In the genomic region with DNA sequence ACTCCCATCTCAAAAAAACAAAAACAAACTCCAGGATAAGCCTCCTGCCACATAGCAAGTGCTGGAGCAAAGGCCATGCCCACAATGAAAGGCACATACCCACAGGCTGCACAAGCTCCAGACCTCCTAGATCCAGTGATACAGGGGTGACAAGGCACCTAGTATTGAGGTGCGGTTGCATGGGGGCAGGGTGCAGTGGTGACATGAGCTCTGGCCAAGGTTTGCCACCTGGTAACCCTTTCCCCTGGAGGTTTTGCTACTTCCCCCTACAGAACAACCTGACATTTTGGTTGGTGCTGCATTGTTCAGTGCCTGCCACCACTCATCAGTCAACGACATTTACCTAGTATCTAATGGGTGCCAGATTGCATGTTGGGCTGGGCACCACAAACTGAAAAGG, we compare ENCODE assay signal across 1 cellular context.
TF ChIP-seq lines count a peak whose summit lies in the region.

No MANE protein-coding gene starts in this region.

TF ChIP-seq in IMR-90, 13 proteins besides CTCF, POLR2A, EP300 and RAD21:
- TF ChIP-seq NFE2L2 (IDR thresholded peaks at IDR 0.05; ENCODE audit: low read depth, low read length): no peak
- TF ChIP-seq RFX5 (IDR thresholded peaks at IDR 0.05; ENCODE audit: low read depth, low read length): no peak
- TF ChIP-seq MAZ (IDR thresholded peaks at IDR 0.05; ENCODE audit: borderline replicate concordance, low read depth, low read length): no peak
- no peak for TF ChIP-seq CHD1 (IDR thresholded peaks at IDR 0.05; ENCODE audit: low read depth, low read length)
- no peak for TF ChIP-seq FOS (IDR thresholded peaks at IDR 0.05; ENCODE audit: low read depth, low read length)
- no peak for TF ChIP-seq BHLHE40 (IDR thresholded peaks at IDR 0.05; ENCODE audit: low read depth, low read length)
- TF ChIP-seq, protein P1, sequence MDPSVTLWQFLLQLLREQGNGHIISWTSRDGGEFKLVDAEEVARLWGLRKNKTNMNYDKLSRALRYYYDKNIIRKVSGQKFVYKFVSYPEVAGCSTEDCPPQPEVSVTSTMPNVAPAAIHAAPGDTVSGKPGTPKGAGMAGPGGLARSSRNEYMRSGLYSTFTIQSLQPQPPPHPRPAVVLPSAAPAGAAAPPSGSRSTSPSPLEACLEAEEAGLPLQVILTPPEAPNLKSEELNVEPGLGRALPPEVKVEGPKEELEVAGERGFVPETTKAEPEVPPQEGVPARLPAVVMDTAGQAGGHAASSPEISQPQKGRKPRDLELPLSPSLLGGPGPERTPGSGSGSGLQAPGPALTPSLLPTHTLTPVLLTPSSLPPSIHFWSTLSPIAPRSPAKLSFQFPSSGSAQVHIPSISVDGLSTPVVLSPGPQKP (IDR thresholded peaks at IDR 0.05; ENCODE audit: borderline replicate concordance, low read depth, low read length): no peak
